ENCODE assay signal across 18 cellular contexts in the genomic region with DNA sequence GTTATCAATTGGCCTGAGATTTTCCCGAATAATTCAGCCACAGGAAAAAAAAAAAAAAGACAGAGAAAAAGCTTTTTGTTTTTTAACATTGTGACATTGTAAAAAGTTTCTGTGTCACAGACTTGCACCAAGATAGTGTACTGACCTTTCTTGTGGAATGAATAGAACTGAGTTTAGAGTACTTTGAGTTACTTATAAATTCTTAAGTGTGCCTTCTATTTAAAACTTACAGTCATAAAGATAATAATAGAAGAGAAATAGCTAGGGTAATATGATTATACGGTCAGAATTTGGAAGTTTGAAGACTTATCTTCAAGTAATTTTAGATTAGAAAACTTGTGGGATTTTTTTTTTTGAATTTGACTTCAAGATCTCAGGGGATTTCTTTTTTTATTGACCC.
DNase-seq lines count a peak whose midpoint lies in the region; ATAC-seq and TF ChIP-seq lines count a peak whose summit lies in the region.
"Had no signal": no experiment of that assay in that cellular context is flagged by ENCODE, and none has a peak within 500 bp of the region (broad histone marks: within the 10 kb centered on the region; RNA-seq: fewer than 3 reads in every experiment).

No MANE protein-coding gene starts in this region.

- in situ Hi-C loops in SK-MEL-5 (cut with HindIII; ENCODE audit: low pct_unique_long_range_greater_than_20kb, low sequenced_read_pairs) = no loop called here

- peaks cover 11 to 15% of the 10 kb centered on the region in 2 donors for H3K36me3 Mint-ChIP-seq in CD14-positive monocyte
- H3K36me3 Mint-ChIP-seq: CD4-positive, alpha-beta memory T cell had no signal

- H3K27me3 Mint-ChIP-seq in CD14-positive monocyte (ENCODE audit: low read depth in 3 of 3) = no peaks in the 10 kb centered on the region

- ATAC-seq in psoas muscle = peak in 2 of 4 donors; percentile 57 to 69
- ATAC-seq: A549, HCT116 had no signal

- no peak overlapping the region for H3K4me3 ChIP-seq in psoas muscle
- H3K4me3 ChIP-seq in testis = no peak overlapping the region
- H3K4me3 ChIP-seq in esophagus squamous epithelium = no peak overlapping the region
- H3K4me3 ChIP-seq: A549 had no signal

- peak overlapping the region in 3 of 7 donors; percentile 79 to 98 (median 84) for H3K27ac Mint-ChIP-seq in CD14-positive monocyte
- H3K27ac Mint-ChIP-seq: CD4-positive, alpha-beta memory T cell had no signal

- H3K4me1 ChIP-seq in psoas muscle = peaks cover 39% of the 10 kb centered on the region
- peaks cover 15% of the 10 kb centered on the region for H3K4me1 ChIP-seq in testis
- peaks cover 0 to 36% (median 0%) of the 10 kb centered on the region in 3 donors for H3K4me1 ChIP-seq in esophagus squamous epithelium

- H3K9me3 ChIP-seq in psoas muscle (no peaks in the 10 kb centered on the region), testis (no peaks in the 10 kb centered on the region), esophagus squamous epithelium (no peaks in the 10 kb centered on the region)
- H3K9me3 ChIP-seq: A549 had no signal

- peak overlapping the region; percentile 67 to 80 for H3K4me3 Mint-ChIP-seq in CD14-positive monocyte
- H3K4me3 Mint-ChIP-seq: CD4-positive, alpha-beta memory T cell had no signal

- peaks cover 65% of the 10 kb centered on the region for H3K4me1 Mint-ChIP-seq in CD14-positive monocyte
- H3K4me1 Mint-ChIP-seq: CD4-positive, alpha-beta memory T cell had no signal

- TF ChIP-seq CTCF in CD14-positive monocyte (IDR thresholded peaks at IDR 0.05) (no peak), psoas muscle (IDR thresholded peaks at IDR 0.05) (no peak), testis (IDR thresholded peaks at IDR 0.05) (no peak), esophagus squamous epithelium (IDR thresholded peaks at IDR 0.05) (no peak)

- WGBS in psoas muscle, 3 donors = 35 to 57% (median 40%) methylated on average over 2 of the region's 2 CpGs
- 35 to 36% methylated on average over 2 of the region's 2 CpGs for WGBS in testis, 2 donors
- WGBS in esophagus squamous epithelium, 2 donors = 63 to 89% methylated on average over 2 of the region's 2 CpGs

- no peaks in the 10 kb centered on the region for H3K9me3 Mint-ChIP-seq in CD14-positive monocyte
- H3K9me3 Mint-ChIP-seq: CD4-positive, alpha-beta memory T cell had no signal

- TF ChIP-seq POLR2A in testis (IDR thresholded peaks at IDR 0.05) (no peak), esophagus squamous epithelium (IDR thresholded peaks at IDR 0.05) (no peak)

- no peak for DNase-seq in CD14-positive monocyte (ENCODE audit: low spot score)
- DNase-seq in SK-MEL-5 (ENCODE audit: low read depth, low spot score) = peak; percentile 12
- DNase-seq in psoas muscle = no peak
- DNase-seq in testis = no peak
- no peak for DNase-seq in OCI-M2 (lab: John Stamatoyannopoulos, UW; ENCODE audit: unreplicated experiment)
- DNase-seq in hypothalamus (lab: John Stamatoyannopoulos, UW) = no peak
- no peak for DNase-seq in esophagus squamous epithelium (lab: John Stamatoyannopoulos, UW)
- DNase-seq: AML-193; CD4-positive, alpha-beta memory T cell; DMS153; DMS79 treated with DMSO at 0.1 percent for 48 hours; GF-D8; GOT3; H7; IMR-90 had no signal

- peak overlapping the region; percentile 31 for H3K27ac ChIP-seq in psoas muscle
- peak overlapping the region; percentile 7 to 60 for H3K27ac ChIP-seq in testis
- no peak overlapping the region for H3K27ac ChIP-seq in esophagus squamous epithelium
- H3K27ac ChIP-seq: A549, C4-2B had no signal

- no peaks in the 10 kb centered on the region for H3K27me3 ChIP-seq in psoas muscle (ENCODE audit: insufficient read depth in 3 of 3, low read length in 2 of 3)
- H3K27me3 ChIP-seq in testis = no peaks in the 10 kb centered on the region
- H3K27me3 ChIP-seq in esophagus squamous epithelium = no peaks in the 10 kb centered on the region

- H3K36me3 ChIP-seq in psoas muscle (ENCODE audit: insufficient read depth in 1 of 2, low read depth in 1 of 2) (no peaks in the 10 kb centered on the region), testis (ENCODE audit: low read depth, missing control alignments) (no peaks in the 10 kb centered on the region), esophagus squamous epithelium (no peaks in the 10 kb centered on the region)

- intact Hi-C loops in CD14-positive monocyte (cut with micrococcal nuclease) = loop anchor here (5.0 to 10.0 kb wide), 4 partner anchors 34 to 743 kb away; no protein-coding TSS in a partner anchor
- intact Hi-C loops in psoas muscle (cut with DNase I) = no loop called here
- intact Hi-C loops in testis (cut with DNase I; ENCODE audit: low total_unique reads) = no loop called here
- intact Hi-C loops in esophagus squamous epithelium (cut with DNase I) = no loop called here

Comparison
In these comparisons a context has a peak if more than half of its experiments do, and no peak if none do; other contexts are left out.
1. H3K27ac ChIP-seq: peak in psoas muscle (single experiment) and testis (2 of 2); none in esophagus squamous epithelium (0 of 4).
2. intact Hi-C loops: an anchor here in CD14-positive monocyte (5.0 to 10.0 kb wide); none called in psoas muscle, testis and esophagus squamous epithelium.